ENCODE assay signal across 24 cellular contexts in genomic region chr5:102590467-102590866, GRCh38.
DNase-seq lines count a peak whose midpoint lies in the region; ATAC-seq and TF ChIP-seq lines count a peak whose summit lies in the region.
"Had no signal": no experiment of that assay in that cellular context is flagged by ENCODE, and none has a peak within 500 bp of the region (broad histone marks: within the 10 kb centered on the region; RNA-seq: fewer than 3 reads in every experiment).

No MANE protein-coding gene starts in this region.

- POLR2A ChIA-PET in RWPE1 (lab: Yijun Ruan, JAX; ENCODE audit: low non-redundant PET), result no interaction called here

- TF ChIP-seq CTCF in RWPE1 (conservative IDR thresholded peaks at IDR 0.05; ENCODE audit: low read depth), result no peak
- TF ChIP-seq CTCF in mammary epithelial cell (conservative IDR thresholded peaks at IDR 0.05 in 1 of 2, IDR thresholded peaks at IDR 0.05 in 1 of 2; ENCODE audit: extremely low read depth in 1 of 2, insufficient read depth in 1 of 2, low read depth in 1 of 2, low read length in 2 of 2), result no peak
- no peak for TF ChIP-seq CTCF in epithelial cell of esophagus (IDR thresholded peaks at IDR 0.05; ENCODE audit: insufficient read depth, low read depth, low read length, missing control alignments)
- TF ChIP-seq CTCF in foreskin keratinocyte (conservative IDR thresholded peaks at IDR 0.05), result no peak

- no peaks in the 10 kb centered on the region for H3K79me2 ChIP-seq in mammary epithelial cell (ENCODE audit: insufficient read depth, low read length)

- ATAC-seq in foreskin keratinocyte (no peak), GM19023 (IDR thresholded peaks at IDR 0.05; ENCODE audit: unreplicated experiment) (no peak)
- no peak for ATAC-seq in stimulated activated naive CD8-positive, alpha-beta T cell treated with anti-CD3 and anti-CD28 coated beads, Interleukin-15, Interleukin-2, amounts not matched to agents 100 U/mL and 50 U/mL, for 24 hours
- ATAC-seq: GM12878 had no signal

- in situ Hi-C loops in mammary epithelial cell (cut with MboI; ENCODE audit: low sequenced_read_pairs in 2 of 2), result loop anchor here in 1 of 2 donors (25.0 kb wide), 1 partner anchor 172 kb away; the partner anchor contains the start of gene PAM

- intact Hi-C loops in mammary epithelial cell (cut with micrococcal nuclease), result no loop called here

- dilution Hi-C loops in mammary epithelial cell (cut with HindIII; ENCODE audit: low sequenced_read_pairs), result no loop called here

- H3K4me2 ChIP-seq in mammary epithelial cell (ENCODE audit: insufficient read depth, low read depth, low read length), result peak overlapping the region; percentile 40
- H3K4me2 ChIP-seq: BLaER1 had no signal

- peak; percentile 44 for DNase-seq in RWPE1 (ENCODE audit: low spot score)
- peak; percentile 45 for DNase-seq in mammary epithelial cell
- peak; percentile 79 for DNase-seq in epithelial cell of esophagus (ENCODE audit: low read depth)
- DNase-seq in foreskin keratinocyte, result peak; percentile 25 to 54
- no peak for DNase-seq in H4 (ENCODE audit: low spot score)
- no peak for DNase-seq in stimulated activated naive CD8-positive, alpha-beta T cell treated with anti-CD3 and anti-CD28 coated beads, Interleukin-15, Interleukin-2, amounts not matched to agents 100 U/mL and 50 U/mL, for 24 hours
- DNase-seq: 8988T; ACHN; BE2C; C1 segment of cervical spinal cord; CD4-positive, alpha-beta memory T cell; CD4-positive, CD25-positive, alpha-beta regulatory T cell; CD8-positive, alpha-beta memory T cell; COR-L47; DMS 273 treated with DMSO at 0.1 percent for 48 hours; DMS153; DMS53; DMS79; DND-41; EL; GDM1 had no signal

- H3K27ac ChIP-seq in RWPE1 (no peak overlapping the region), mammary epithelial cell (ENCODE audit: insufficient read depth, low read depth, low read length) (no peak overlapping the region), foreskin keratinocyte (no peak overlapping the region)
- H3K27ac ChIP-seq: BLaER1 had no signal

- no peaks in the 10 kb centered on the region for H3K27me3 ChIP-seq in mammary epithelial cell (ENCODE audit: insufficient read depth, low read length)
- H3K27me3 ChIP-seq in foreskin keratinocyte, result peaks cover 4% of the 10 kb centered on the region
- H3K27me3 ChIP-seq: BE2C, BLaER1 had no signal

- H3K36me3 ChIP-seq in mammary epithelial cell (ENCODE audit: insufficient read depth, low read length), result no peaks in the 10 kb centered on the region
- H3K36me3 ChIP-seq: BE2C, BLaER1 had no signal

- H3K9ac ChIP-seq in mammary epithelial cell (ENCODE audit: insufficient read depth, low read length), result no peak overlapping the region
- H3K9ac ChIP-seq: BLaER1 had no signal

- CTCF ChIA-PET in RWPE1 (lab: Yijun Ruan, JAX), result no interaction called here
- CTCF ChIA-PET in mammary epithelial cell (lab: Charles Lee; ENCODE audit: low non-redundant PET), result no interaction called here

- no TSS peak for BruUV-seq in mammary epithelial cell (replicated peaks; lab: Mats Ljungman, UMichigan)

- no peaks in the 10 kb centered on the region for H4K20me1 ChIP-seq in mammary epithelial cell (ENCODE audit: insufficient read depth, low read length)
- H4K20me1 ChIP-seq: BLaER1 had no signal

- H3K4me3 ChIP-seq in mammary epithelial cell (replicated peaks in 1 of 3; ENCODE audit: insufficient read depth in 1 of 3, low read depth in 2 of 3, low read length in 3 of 3) (no peak overlapping the region), epithelial cell of esophagus (ENCODE audit: low read length) (no peak overlapping the region)
- H3K4me3 ChIP-seq: BLaER1, GM12878 had no signal

- 51% methylated on average over 3 of the region's 3 CpGs for WGBS in mammary epithelial cell (ENCODE audit: low coverage, missing lambda C conversion rate)

- H2AFZ ChIP-seq in mammary epithelial cell (ENCODE audit: low read depth, low read length), result no peak overlapping the region

- H3K4me1 ChIP-seq in mammary epithelial cell (ENCODE audit: insufficient read depth, low read length), result peaks cover 9% of the 10 kb centered on the region
- no peaks in the 10 kb centered on the region for H3K4me1 ChIP-seq in foreskin keratinocyte
- H3K4me1 ChIP-seq: BLaER1 had no signal

- H3K9me3 ChIP-seq in mammary epithelial cell (replicated peaks; ENCODE audit: insufficient read depth, low read length), result no peaks in the 10 kb centered on the region
- H3K9me3 ChIP-seq: BE2C, BLaER1 had no signal

Comparison
In these comparisons a context has a peak if more than half of its experiments do, and no peak if none do; other contexts are left out.
1. DNase-seq: peak in RWPE1 (single experiment), mammary epithelial cell (single experiment), epithelial cell of esophagus (single experiment) and foreskin keratinocyte (2 of 2); none in H4 (single experiment) and stimulated activated naive CD8-positive, alpha-beta T cell treated with anti-CD3 and anti-CD28 coated beads, Interleukin-15, Interleukin-2, amounts not matched to agents 100 U/mL and 50 U/mL, for 24 hours (single experiment).